ENCODE assay signal across 8 cellular contexts in genomic region chr22:38656256-38657148, GRCh38. TPM values are rescaled to one million over a fixed set of nuclear protein-coding genes. Genes with fewer than 3 reads are reported as not detected.
DNase-seq lines count a peak whose midpoint lies in the region; ATAC-seq and TF ChIP-seq lines count a peak whose summit lies in the region.

CBY1 (plus strand) TSS chr22:38656638; CDS start chr22:38668055, 11,417 bp downstream.
FAM227A (minus strand) TSS chr22:38656392; CDS start chr22:38650168, 6,224 bp downstream.

- ATAC-seq in GM19395 (IDR thresholded peaks at IDR 0.05; ENCODE audit: unreplicated experiment): peak; percentile 72
- ATAC-seq in HG03571 (IDR thresholded peaks at IDR 0.05; ENCODE audit: unreplicated experiment): peak; percentile 73
- peak; percentile 96 to 98 (median 98) for ATAC-seq in right lobe of liver

- no peaks in the 10 kb centered on the region for H3K36me3 Mint-ChIP-seq in activated CD4-positive, alpha-beta memory T cell treated with anti-CD3 and anti-CD28 coated beads, Interleukin-2, amount 10 ng/mL, durations not matched to agents 7 days and 5 days (ENCODE audit: low read depth)

- CTCF ChIA-PET in activated CD4-positive, alpha-beta memory T cell treated with anti-CD3 and anti-CD28 coated beads, Interleukin-2, amount 10 ng/mL, durations not matched to agents 7 days and 5 days (lab: Charles Lee): interaction anchor here (0.8 to 1.5 kb wide), 3 partner anchors 25 to 98 kb away, joined by 3 to 8 read pairs (median 4); partner anchors contain the start of gene TOMM22

- TF ChIP-seq POLR2A in right lobe of liver (IDR thresholded peaks at IDR 0.05): peak; percentile 44

- no peaks in the 10 kb centered on the region for H3K9me3 ChIP-seq in right lobe of liver

- H3K27me3 Mint-ChIP-seq in activated CD4-positive, alpha-beta memory T cell treated with anti-CD3 and anti-CD28 coated beads, Interleukin-2, amount 10 ng/mL, durations not matched to agents 7 days and 5 days: no peaks in the 10 kb centered on the region

- peaks cover 27% of the 10 kb centered on the region for H3K4me1 Mint-ChIP-seq in activated CD4-positive, alpha-beta memory T cell treated with anti-CD3 and anti-CD28 coated beads, Interleukin-2, amount 10 ng/mL, durations not matched to agents 7 days and 5 days

- peak within 1 kb of the TSS; percentile 87 for H3K27ac ChIP-seq in C4-2B
- peak within 1 kb of the TSS; percentile 89 to 100 (median 98) for H3K27ac ChIP-seq in dorsolateral prefrontal cortex
- H3K27ac ChIP-seq in right lobe of liver: peak within 1 kb of the TSS; percentile 83 to 94 (median 86)

- H3K27me3 ChIP-seq in dorsolateral prefrontal cortex (no peaks in the 10 kb centered on the region), right lobe of liver (no peaks in the 10 kb centered on the region)

- peaks cover 0 to 15% (median 4%) of the 10 kb centered on the region in 4 donors for H3K4me1 ChIP-seq in right lobe of liver

- H3K27ac Mint-ChIP-seq in activated CD4-positive, alpha-beta memory T cell treated with anti-CD3 and anti-CD28 coated beads, Interleukin-2, amount 10 ng/mL, durations not matched to agents 7 days and 5 days: peak within 1 kb of the TSS; percentile 86

- POLR2A ChIA-PET in activated CD4-positive, alpha-beta memory T cell treated with anti-CD3 and anti-CD28 coated beads, Interleukin-2, amount 10 ng/mL, durations not matched to agents 7 days and 5 days (lab: Charles Lee): interaction anchor here (0.8 to 1.6 kb wide), 5 partner anchors 24 to 878 kb away, joined by 3 to 9 read pairs (median 3); partner anchors contain the start of gene TOMM22

- WGBS in right lobe of liver (ENCODE audit: insufficient coverage, low coverage, low lambda C conversion rate, missing lambda C conversion rate): 0% methylated on average over 10 of the region's 70 CpGs

- H3K4me3 Mint-ChIP-seq in activated CD4-positive, alpha-beta memory T cell treated with anti-CD3 and anti-CD28 coated beads, Interleukin-2, amount 10 ng/mL, durations not matched to agents 7 days and 5 days: peak within 1 kb of the TSS; percentile 86

- DNase-seq in NCI-H774 (lab: John Stamatoyannopoulos, UW): peak; percentile 78
- peak; percentile 83 for DNase-seq in activated CD4-positive, alpha-beta memory T cell treated with anti-CD3 and anti-CD28 coated beads, Interleukin-2, amount 10 ng/mL, durations not matched to agents 7 days and 5 days
- DNase-seq in dorsolateral prefrontal cortex: peak; percentile 81 to 94 (median 90)
- peak; percentile 88 to 91 (median 89) for DNase-seq in right lobe of liver
- DNase-seq in stimulated activated CD4-positive, alpha-beta T cell treated with anti-CD3 and anti-CD28 coated beads, Interleukin-4, amount 100 ng/mL, for 1 hour: peak; percentile 82

- H3K36me3 ChIP-seq in right lobe of liver: no peaks in the 10 kb centered on the region

- TF ChIP-seq CTCF in C4-2B (conservative IDR thresholded peaks at IDR 0.05): no peak
- peak in 12 of 56 donors; percentile 5 to 42 (median 10) for TF ChIP-seq CTCF in dorsolateral prefrontal cortex (IDR thresholded peaks at IDR 0.05 in 54 of 56, conservative IDR thresholded peaks at IDR 0.05 in 2 of 56; ENCODE audit: low read depth in 1 of 56, partially characterized antibody in 56 of 56)
- no peak for TF ChIP-seq CTCF in right lobe of liver (IDR thresholded peaks at IDR 0.05)

- H3K9me3 Mint-ChIP-seq in activated CD4-positive, alpha-beta memory T cell treated with anti-CD3 and anti-CD28 coated beads, Interleukin-2, amount 10 ng/mL, durations not matched to agents 7 days and 5 days: no peaks in the 10 kb centered on the region

- H3K4me3 ChIP-seq in dorsolateral prefrontal cortex: peak within 1 kb of the TSS; percentile 73 to 100 (median 95)
- H3K4me3 ChIP-seq in right lobe of liver: peak within 1 kb of the TSS; percentile 79 to 100 (median 95)

- intact Hi-C loops in dorsolateral prefrontal cortex (cut with DNase I): loop anchor here (1.0 to 10.0 kb wide), 3 partner anchors 25 to 152 kb away; partner anchors contain the start of genes DDX17 (in 2 of the 2) and TOMM22 (in 1 of the 2)
- intact Hi-C loops in right lobe of liver (cut with DNase I): no loop called here

RNA-seq across cellular contexts. Expression of gene CBY1, which starts in this region (rescaled TPM):
- 10 to 100 TPM in 1 of 2 experiments, 1 to 10 TPM in 1; 9.5 to 11.0 TPM for total RNA-seq in activated CD4-positive, alpha-beta memory T cell treated with anti-CD3 and anti-CD28 coated beads, Interleukin-2, amount 10 ng/mL, durations not matched to agents 7 days and 5 days
- 10 to 100 TPM; 19.3 to 46.5 (median 29.4) TPM for total RNA-seq in dorsolateral prefrontal cortex
- total RNA-seq in right lobe of liver: 10 to 100 TPM in 4 of 6 experiments, 1 to 10 TPM in 2; 6.1 to 14.4 (median 11.6) TPM

RNA-seq across cellular contexts. Expression of gene FAM227A, which starts in this region (rescaled TPM):
- total RNA-seq in activated CD4-positive, alpha-beta memory T cell treated with anti-CD3 and anti-CD28 coated beads, Interleukin-2, amount 10 ng/mL, durations not matched to agents 7 days and 5 days: under 1 TPM; 0.10 to 0.45 TPM
- total RNA-seq in dorsolateral prefrontal cortex (10 to 100 TPM in 21 of 120 experiments, 1 to 10 TPM in 99; 2.2 to 24.9 (median 6.9) TPM), right lobe of liver (under 1 TPM in 4 of 6 experiments, not detected in 2; 0.02 to 0.20 (median 0.16) TPM)

Comparison
In these comparisons a context has a peak if more than half of its experiments do, and no peak if none do; other contexts are left out.
1. Peak in every context shown above with its lines: DNase-seq, ATAC-seq, H3K4me3 ChIP-seq and H3K27ac ChIP-seq.
2. intact Hi-C loops: an anchor here in dorsolateral prefrontal cortex (1.0 to 10.0 kb wide); none called in right lobe of liver.